In genomic region chr2:206159346-206160123, GRCh38 we compare ENCODE assay signal across 1 cellular context.
TF ChIP-seq lines count a peak whose summit lies in the region.

Gene EEF1B2, plus strand, starts transcription at chr2:206159895. Its CDS starts 85 bp downstream, at chr2:206159980.
Gene NDUFS1, minus strand, starts transcription at chr2:206159444. Its CDS starts 5,766 bp downstream, at chr2:206153678.

TF ChIP-seq in HEK293, 187 proteins besides CTCF, POLR2A, EP300 and RAD21 (continued from another document and continues in another):
- TF ChIP-seq ATF2 (tag by site-specific recombination; IDR thresholded peaks at IDR 0.05; ENCODE audit: low read depth), result no peak
- no peak for TF ChIP-seq WT1 (tag by site-specific recombination; IDR thresholded peaks at IDR 0.05)
- no peak for TF ChIP-seq ZNF16 (tag by site-specific recombination; IDR thresholded peaks at IDR 0.05; ENCODE audit: low read depth)
- TF ChIP-seq ZNF558 (tag by site-specific recombination; IDR thresholded peaks at IDR 0.05), result no peak
- TF ChIP-seq ZNF48 (tag by site-specific recombination; IDR thresholded peaks at IDR 0.05), result no peak
- no peak for TF ChIP-seq ZNF354C (tag by site-specific recombination; IDR thresholded peaks at IDR 0.05; ENCODE audit: borderline replicate concordance, low read depth)
- peak; percentile 98 for TF ChIP-seq ZNF335 (tag by site-specific recombination; conservative IDR thresholded peaks at IDR 0.05)
- TF ChIP-seq ZNF404 (tag by site-specific recombination; IDR thresholded peaks at IDR 0.05), result no peak
- peak; percentile 17; the same call in 1 of the 2 replicates for TF ChIP-seq ZNF561 (tag by site-specific recombination; IDR thresholded peaks at IDR 0.05; ENCODE audit: borderline replicate concordance)
- TF ChIP-seq ZFP69B (tag by site-specific recombination; IDR thresholded peaks at IDR 0.05), result no peak; the same call in 1 of the 2 replicates
- TF ChIP-seq ZNF433 (tag by site-specific recombination; IDR thresholded peaks at IDR 0.05; ENCODE audit: low read depth), result no peak
- TF ChIP-seq PRDM10 (tag by site-specific recombination; IDR thresholded peaks at IDR 0.05), result 0 out of 2 replicates have a peak, but pooled peaks have one; percentile 22
- TF ChIP-seq SP3 (tag by site-specific recombination; IDR thresholded peaks at IDR 0.05), result peak; percentile 73
- TF ChIP-seq AEBP2 (tag by site-specific recombination; IDR thresholded peaks at IDR 0.05; ENCODE audit: borderline replicate concordance), result no peak
- no peak for TF ChIP-seq ZNF510 (tag by site-specific recombination; IDR thresholded peaks at IDR 0.05; ENCODE audit: insufficient replicate concordance)
- TF ChIP-seq ZNF701 (tag by site-specific recombination; IDR thresholded peaks at IDR 0.05), result no peak
- no peak for TF ChIP-seq ZSCAN16 (tag by site-specific recombination; IDR thresholded peaks at IDR 0.05)
- no peak for TF ChIP-seq ZNF560 (tag by site-specific recombination; IDR thresholded peaks at IDR 0.05; ENCODE audit: borderline replicate concordance)
- TF ChIP-seq ZNF10 (tag by site-specific recombination; IDR thresholded peaks at IDR 0.05), result no peak
- no peak for TF ChIP-seq ZNF692 (tag by site-specific recombination; IDR thresholded peaks at IDR 0.05)
- TF ChIP-seq OSR2 (tag by site-specific recombination; IDR thresholded peaks at IDR 0.05), result no peak
- no peak for TF ChIP-seq HOXA7 (CRISPR knock-in tag; IDR thresholded peaks at IDR 0.05; ENCODE audit: borderline replicate concordance)
- no peak for TF ChIP-seq ZNF530 (tag by site-specific recombination; IDR thresholded peaks at IDR 0.05; ENCODE audit: low read depth)
- TF ChIP-seq INSM2 (tag by site-specific recombination; IDR thresholded peaks at IDR 0.05), result no peak; the same call in 1 of the 2 replicates
- TF ChIP-seq PRDM2 (tag by site-specific recombination; IDR thresholded peaks at IDR 0.05; ENCODE audit: borderline replicate concordance), result no peak
- TF ChIP-seq ZEB2 (tag by site-specific recombination; IDR thresholded peaks at IDR 0.05), result no peak
- TF ChIP-seq SETDB1 (IDR thresholded peaks at IDR 0.05; ENCODE audit: insufficient read length, low read length), result no peak
- 0 out of 2 replicates have a peak, but pooled peaks have one; percentile 19 for TF ChIP-seq SCRT2 (tag by site-specific recombination; IDR thresholded peaks at IDR 0.05)
- no peak for TF ChIP-seq ZNF202 (tag by site-specific recombination; IDR thresholded peaks at IDR 0.05; ENCODE audit: borderline replicate concordance)
- TF ChIP-seq ZNF707 (tag by site-specific recombination; IDR thresholded peaks at IDR 0.05), result no peak
- no peak for TF ChIP-seq ZNF776 (tag by site-specific recombination; IDR thresholded peaks at IDR 0.05; ENCODE audit: borderline replicate concordance)
- TF ChIP-seq ZNF785 (tag by site-specific recombination; IDR thresholded peaks at IDR 0.05), result no peak
- no peak for TF ChIP-seq ZNF426 (tag by site-specific recombination; IDR thresholded peaks at IDR 0.05)
- no peak for TF ChIP-seq ZNF639 (tag by site-specific recombination; IDR thresholded peaks at IDR 0.05)
- TF ChIP-seq ZNF626 (tag by site-specific recombination; IDR thresholded peaks at IDR 0.05), result no peak
- TF ChIP-seq MYNN (tag by site-specific recombination; IDR thresholded peaks at IDR 0.05; ENCODE audit: borderline replicate concordance), result no peak
- TF ChIP-seq ZNF302 (tag by site-specific recombination; IDR thresholded peaks at IDR 0.05; ENCODE audit: low read depth), result no peak
- no peak for TF ChIP-seq ZNF514 (tag by site-specific recombination; IDR thresholded peaks at IDR 0.05)
- no peak for TF ChIP-seq ZNF221 (tag by site-specific recombination; IDR thresholded peaks at IDR 0.05; ENCODE audit: borderline replicate concordance)
